ENCODE assay signal across 20 cellular contexts in the genomic region with DNA sequence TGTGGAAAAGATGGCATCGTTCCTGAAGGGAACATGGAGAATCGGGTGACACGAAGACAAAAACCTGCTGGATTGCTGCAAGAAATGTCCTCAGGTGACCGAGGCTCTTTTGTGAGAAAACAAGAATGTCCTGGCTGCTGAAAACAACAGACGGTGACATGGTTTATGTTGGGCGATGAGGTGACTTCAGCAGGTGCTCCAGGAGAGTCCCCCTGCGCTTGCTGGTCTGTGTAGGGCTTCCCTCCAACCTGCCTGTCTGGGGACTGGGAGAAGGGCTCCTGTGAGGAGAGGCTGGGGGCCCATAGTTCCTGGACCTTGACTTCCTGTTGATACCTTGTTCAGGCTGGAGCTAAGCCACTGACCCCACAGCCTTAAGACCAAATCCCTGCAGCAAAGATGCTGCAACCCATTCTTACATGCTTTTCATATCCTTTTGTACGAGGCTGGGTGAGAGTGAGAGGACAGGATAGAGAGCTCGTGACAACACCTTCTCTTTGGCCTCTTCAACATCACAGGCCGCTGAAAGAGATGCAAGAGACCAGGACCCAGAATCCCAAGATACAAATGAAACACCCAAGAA.
DNase-seq lines count a peak whose midpoint lies in the region; ATAC-seq and TF ChIP-seq lines count a peak whose summit lies in the region.
"Had no signal": no experiment of that assay in that cellular context is flagged by ENCODE, and none has a peak within 500 bp of the region (broad histone marks: within the 10 kb centered on the region; RNA-seq: fewer than 3 reads in every experiment).

No MANE protein-coding gene starts in this region.

- CTCF ChIA-PET in activated B cell treated with CpG ODN at 0.5 μM for 24 hours (lab: Charles Lee), result no interaction called here

- POLR2A ChIA-PET in activated B cell treated with CpG ODN at 0.5 μM for 24 hours (lab: Charles Lee), result no interaction called here

- no peaks in the 10 kb centered on the region for H3K9me3 Mint-ChIP-seq in activated B cell treated with CpG ODN at 0.5 μM for 24 hours
- H3K9me3 Mint-ChIP-seq in memory B cell, result no peaks in the 10 kb centered on the region
- H3K9me3 Mint-ChIP-seq in activated naive CD8-positive, alpha-beta T cell treated with anti-CD3 and anti-CD28 coated beads, Interleukin-2, amount 50 U/mL, for 24 hours, result no peaks in the 10 kb centered on the region

- ATAC-seq in activated B cell treated with CpG ODN at 0.5 μM for 24 hours (ENCODE audit: low read depth), result no peak
- no peak for ATAC-seq in memory B cell (ENCODE audit: low read depth)
- ATAC-seq in GM21717 (IDR thresholded peaks at IDR 0.05; ENCODE audit: unreplicated experiment), result no peak
- no peak for ATAC-seq in activated naive CD8-positive, alpha-beta T cell treated with anti-CD3 and anti-CD28 coated beads, Interleukin-2, amount 50 U/mL, for 24 hours

- H3K4me3 Mint-ChIP-seq in activated B cell treated with CpG ODN at 0.5 μM for 24 hours, result no peak overlapping the region
- H3K4me3 Mint-ChIP-seq in memory B cell, result no peak overlapping the region
- no peak overlapping the region for H3K4me3 Mint-ChIP-seq in activated naive CD8-positive, alpha-beta T cell treated with anti-CD3 and anti-CD28 coated beads, Interleukin-2, amount 50 U/mL, for 24 hours

- H3K27ac Mint-ChIP-seq in activated B cell treated with CpG ODN at 0.5 μM for 24 hours, result peak overlapping the region; percentile 10
- peak overlapping the region; percentile 24 for H3K27ac Mint-ChIP-seq in memory B cell
- no peak overlapping the region for H3K27ac Mint-ChIP-seq in activated naive CD8-positive, alpha-beta T cell treated with anti-CD3 and anti-CD28 coated beads, Interleukin-2, amount 50 U/mL, for 24 hours

- peak; percentile 40 for DNase-seq in NCI-H146 (lab: John Stamatoyannopoulos, UW)
- no peak for DNase-seq in NCI-H146 treated with DMSO at 0.1 percent for 48 hours (lab: John Stamatoyannopoulos, UW; ENCODE audit: unreplicated experiment)
- DNase-seq in activated B cell treated with CpG ODN at 0.5 μM for 24 hours, result no peak
- DNase-seq in memory B cell (ENCODE audit: low spot score in 2 of 2), result no peak
- no peak for DNase-seq in DMS53 treated with DMSO at 0.1 percent for 48 hours (lab: John Stamatoyannopoulos, UW; ENCODE audit: unreplicated experiment)
- no peak for DNase-seq in activated naive CD8-positive, alpha-beta T cell treated with anti-CD3 and anti-CD28 coated beads, Interleukin-2, amount 50 U/mL, for 24 hours
- no peak for DNase-seq in NCI-H748 (lab: John Stamatoyannopoulos, UW; ENCODE audit: unreplicated experiment)
- DNase-seq: DND-41, GM23248, HCEC 1CT, Karpas-422, MG63, NCI-H1092, NCI-H1436 treated with DMSO at 0.1 percent for 48 hours, NCI-H2081, NCI-H446 treated with DMSO at 0.1 percent for 48 hours, NCI-H69, PC-9, SIG-M5 had no signal

- intact Hi-C loops in activated B cell treated with CpG ODN at 0.5 μM for 24 hours (cut with micrococcal nuclease), result no loop called here

- H3K4me1 Mint-ChIP-seq in activated B cell treated with CpG ODN at 0.5 μM for 24 hours (peaks cover 43% of the 10 kb centered on the region), memory B cell (peaks cover 18% of the 10 kb centered on the region)
- peaks cover 7% of the 10 kb centered on the region for H3K4me1 Mint-ChIP-seq in activated naive CD8-positive, alpha-beta T cell treated with anti-CD3 and anti-CD28 coated beads, Interleukin-2, amount 50 U/mL, for 24 hours

- H3K27me3 Mint-ChIP-seq in activated B cell treated with CpG ODN at 0.5 μM for 24 hours (no peaks in the 10 kb centered on the region), memory B cell (no peaks in the 10 kb centered on the region)
- no peaks in the 10 kb centered on the region for H3K27me3 Mint-ChIP-seq in activated naive CD8-positive, alpha-beta T cell treated with anti-CD3 and anti-CD28 coated beads, Interleukin-2, amount 50 U/mL, for 24 hours

- TF ChIP-seq CTCF in activated B cell treated with CpG ODN at 0.5 μM for 24 hours (IDR thresholded peaks at IDR 0.05), result no peak

- H3K36me3 Mint-ChIP-seq in activated B cell treated with CpG ODN at 0.5 μM for 24 hours (ENCODE audit: low read depth) (no peaks in the 10 kb centered on the region), memory B cell (no peaks in the 10 kb centered on the region)
- no peaks in the 10 kb centered on the region for H3K36me3 Mint-ChIP-seq in activated naive CD8-positive, alpha-beta T cell treated with anti-CD3 and anti-CD28 coated beads, Interleukin-2, amount 50 U/mL, for 24 hours (ENCODE audit: low read depth)
